18 cellular contexts compared by ENCODE assay signal in genomic region chr7:76369011-76369410, GRCh38. TPM values are rescaled to one million over a fixed set of nuclear protein-coding genes. Genes with fewer than 3 reads are reported as not detected.
"Had no signal": no experiment of that assay in that cellular context is flagged by ENCODE, and none has a peak within 500 bp of the region (broad histone marks: within the 10 kb centered on the region; RNA-seq: fewer than 3 reads in every experiment).

No MANE protein-coding gene starts in this region.

- H3K9me3 Mint-ChIP-seq: activated T-cell treated with anti-CD3 and anti-CD28 coated beads, Interleukin-2, amount 50 U/mL, for 24 hours; memory B cell; nephron; stimulated activated naive CD8-positive, alpha-beta T cell treated with anti-CD3 and anti-CD28 coated beads, Interleukin-15, amount 100 ng/mL, for 72 hours had no signal

- H3K36me3 ChIP-seq: ovary, upper lobe of right lung had no signal

- H3K36me3 Mint-ChIP-seq: brain, memory B cell had no signal

- ATAC-seq: stimulated activated naive CD8-positive, alpha-beta T cell treated with anti-CD3 and anti-CD28 coated beads, Interleukin-15, amount 100 ng/mL, for 72 hours; upper lobe of right lung had no signal

- DNase-seq: activated gamma-delta T cell; activated T-cell treated with anti-CD3 and anti-CD28 coated beads, Interleukin-2, amount 50 U/mL, for 24 hours; amygdala; cerebellar nuclear complex; dermis blood vessel endothelial cell; erythroblast; ovary; retina; stimulated activated CD4-positive, alpha-beta T cell treated with anti-CD3 and anti-CD28 coated beads, Interleukin-4, amount 100 ng/mL, for 4 hours; stimulated activated naive CD8-positive, alpha-beta T cell treated with anti-CD3 and anti-CD28 coated beads, Interleukin-15, amount 100 ng/mL, for 72 hours; T-helper 2 cell; testis; upper lobe of right lung had no signal

- H3K27ac ChIP-seq: ovary, testis, upper lobe of right lung had no signal

- H3K4me1 Mint-ChIP-seq: memory B cell had no signal

- H3K27ac Mint-ChIP-seq: activated naive CD8-positive, alpha-beta T cell; activated T-cell treated with anti-CD3 and anti-CD28 coated beads, Interleukin-2, amount 50 U/mL, for 24 hours; brain; memory B cell; nephron; stimulated activated naive CD8-positive, alpha-beta T cell treated with anti-CD3 and anti-CD28 coated beads, Interleukin-15, amount 100 ng/mL, for 72 hours had no signal

- H3K27me3 ChIP-seq: ovary, testis, upper lobe of right lung had no signal

- H3K4me3 Mint-ChIP-seq: activated naive CD8-positive, alpha-beta T cell; activated T-cell treated with anti-CD3 and anti-CD28 coated beads, Interleukin-2, amount 50 U/mL, for 24 hours; brain; memory B cell; nephron; stimulated activated naive CD8-positive, alpha-beta T cell treated with anti-CD3 and anti-CD28 coated beads, Interleukin-15, amount 100 ng/mL, for 72 hours had no signal

- H3K4me3 ChIP-seq: ovary, testis, upper lobe of right lung had no signal

- H3K9me3 ChIP-seq: ovary, testis, upper lobe of right lung had no signal

RNA-seq across cellular contexts. Expression of gene ZP3, which starts 55.7 kb away (rescaled TPM):
- total RNA-seq: skeletal muscle tissue had no signal
